ENCODE assay signal across 1 cellular context in genomic region chr1:2643414-2644077, GRCh38.
TF ChIP-seq lines count a peak whose summit lies in the region.

No MANE protein-coding gene starts in this region.

TF ChIP-seq in IMR-90, 13 proteins besides CTCF, POLR2A, EP300 and RAD21 (continued from another document):
- TF ChIP-seq BHLHE40 (IDR thresholded peaks at IDR 0.05; ENCODE audit: low read depth, low read length) (no peak), RFX5 (IDR thresholded peaks at IDR 0.05; ENCODE audit: low read depth, low read length) (no peak), NFE2L2 (IDR thresholded peaks at IDR 0.05; ENCODE audit: low read depth, low read length) (no peak), ELK1 (IDR thresholded peaks at IDR 0.05; ENCODE audit: borderline replicate concordance, low read depth, low read length) (no peak), CHD1 (IDR thresholded peaks at IDR 0.05; ENCODE audit: low read depth, low read length) (no peak), FOS (IDR thresholded peaks at IDR 0.05; ENCODE audit: low read depth, low read length) (no peak), CEBPB (IDR thresholded peaks at IDR 0.05; ENCODE audit: low read depth, low read length) (no peak), SMC3 (IDR thresholded peaks at IDR 0.05; ENCODE audit: low read depth, low read length) (no peak), MAZ (IDR thresholded peaks at IDR 0.05; ENCODE audit: borderline replicate concordance, low read depth, low read length) (no peak)
- TF ChIP-seq, protein P1, sequence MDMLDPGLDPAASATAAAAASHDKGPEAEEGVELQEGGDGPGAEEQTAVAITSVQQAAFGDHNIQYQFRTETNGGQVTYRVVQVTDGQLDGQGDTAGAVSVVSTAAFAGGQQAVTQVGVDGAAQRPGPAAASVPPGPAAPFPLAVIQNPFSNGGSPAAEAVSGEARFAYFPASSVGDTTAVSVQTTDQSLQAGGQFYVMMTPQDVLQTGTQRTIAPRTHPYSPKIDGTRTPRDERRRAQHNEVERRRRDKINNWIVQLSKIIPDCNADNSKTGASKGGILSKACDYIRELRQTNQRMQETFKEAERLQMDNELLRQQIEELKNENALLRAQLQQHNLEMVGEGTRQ (IDR thresholded peaks at IDR 0.05; ENCODE audit: low read depth, low read length): no peak
